20 cellular contexts compared by ENCODE assay signal in genomic region chr3:49493901-49494300, GRCh38. TPM values are rescaled to one million over a fixed set of nuclear protein-coding genes. Genes with fewer than 3 reads are reported as not detected.
DNase-seq lines count a peak whose midpoint lies in the region; ATAC-seq and TF ChIP-seq lines count a peak whose summit lies in the region.
"Had no signal": no experiment of that assay in that cellular context is flagged by ENCODE, and none has a peak within 500 bp of the region (broad histone marks: within the 10 kb centered on the region; RNA-seq: fewer than 3 reads in every experiment).

No MANE protein-coding gene starts in this region.

- no peak for TF ChIP-seq EP300 in tibial nerve (IDR thresholded peaks at IDR 0.05)

- no peaks in the 10 kb centered on the region for H3K9me3 Mint-ChIP-seq in activated naive CD8-positive, alpha-beta T cell treated with anti-CD3 and anti-CD28 coated beads, Interleukin-2, amount 50 U/mL, for 24 hours
- H3K9me3 Mint-ChIP-seq in activated naive CD8-positive, alpha-beta T cell treated with anti-CD3 and anti-CD28 coated beads for 36 hours: no peaks in the 10 kb centered on the region
- H3K9me3 Mint-ChIP-seq: activated naive CD4-positive, alpha-beta T cell treated with anti-CD3 and anti-CD28 coated beads, Interleukin-2, amount 50 U/mL, for 24 hours; type B pancreatic cell had no signal

- ATAC-seq in activated naive CD8-positive, alpha-beta T cell treated with anti-CD3 and anti-CD28 coated beads, Interleukin-2, amount 50 U/mL, for 24 hours: no peak
- ATAC-seq in HG03196 (IDR thresholded peaks at IDR 0.05; ENCODE audit: unreplicated experiment) (no peak), HG02623 (IDR thresholded peaks at IDR 0.05; ENCODE audit: unreplicated experiment) (no peak)
- ATAC-seq: HepG2, mucosa of descending colon had no signal

- no peak for TF ChIP-seq POLR2A in tibial nerve (IDR thresholded peaks at IDR 0.05)

- TF ChIP-seq CTCF in choroid plexus epithelial cell (conservative IDR thresholded peaks at IDR 0.05; ENCODE audit: low read depth, low read length) (no peak), tibial nerve (IDR thresholded peaks at IDR 0.05) (no peak)

- peak overlapping the region; percentile 41 for H3K4ac ChIP-seq in trophoblast cell (ENCODE audit: low read depth, low read length)

- H2BK120ac ChIP-seq in trophoblast cell (ENCODE audit: insufficient read depth, low read length, poor library complexity): no peak overlapping the region

- H3K9ac ChIP-seq in trophoblast cell (ENCODE audit: low read length): no peak overlapping the region

- H3K23ac ChIP-seq in trophoblast cell (ENCODE audit: low read length): no peak overlapping the region

- no peaks in the 10 kb centered on the region for H3K27me3 ChIP-seq in trophoblast cell (ENCODE audit: insufficient read depth, low read length)
- H3K27me3 ChIP-seq in tibial nerve: no peaks in the 10 kb centered on the region

- peaks cover 19% of the 10 kb centered on the region for H3K79me2 ChIP-seq in trophoblast cell (ENCODE audit: control insufficient read depth, insufficient read depth, low read length, poor library complexity)

- WGBS in trophoblast cell (ENCODE audit: extremely low coverage, insufficient coverage, insufficient read length): no CpG with 5 or more reads among the region's 2 CpGs
- WGBS in tibial nerve, 2 donors: 49 to 59% methylated on average over 2 of the region's 2 CpGs

- no peak overlapping the region for H4K8ac ChIP-seq in trophoblast cell (ENCODE audit: low read depth, low read length)

- H3K36me3 ChIP-seq in trophoblast cell (ENCODE audit: control insufficient read depth in 1 of 2, insufficient read depth in 2 of 2, low read length in 2 of 2): peaks cover 24 to 26% of the 10 kb centered on the region in 2 experiments
- H3K36me3 ChIP-seq in tibial nerve: peaks cover 0 to 4% (median 0%) of the 10 kb centered on the region in 3 donors

- DNase-seq in activated naive CD8-positive, alpha-beta T cell treated with anti-CD3 and anti-CD28 coated beads, Interleukin-2, amount 50 U/mL, for 24 hours: no peak
- no peak for DNase-seq in activated naive CD8-positive, alpha-beta T cell treated with anti-CD3 and anti-CD28 coated beads for 36 hours
- DNase-seq in choroid plexus epithelial cell (ENCODE audit: low read depth): peak; percentile 25
- no peak for DNase-seq in trophoblast cell
- DNase-seq in tibial nerve (ENCODE audit: low spot score in 2 of 2): no peak
- DNase-seq in retina: no peak
- DNase-seq: activated CD4-positive, alpha-beta T cell treated with anti-CD3 and anti-CD28 coated beads, Interleukin-2, amount 50 U/mL, for 1 hour; central memory CD4-positive, alpha-beta T cell; DND-41; MM.1S; mucosa of descending colon; NCI-H1694 treated with DMSO at 0.1 percent for 48 hours; NCI-H345; RPMI8226 had no signal

- no peak overlapping the region for H3K18ac ChIP-seq in trophoblast cell (ENCODE audit: low read length)

- H4K91ac ChIP-seq in trophoblast cell (ENCODE audit: low read depth, low read length): no peak overlapping the region

- H3K9me3 ChIP-seq in trophoblast cell (ENCODE audit: insufficient read depth, low read depth, low read length) (no peaks in the 10 kb centered on the region), tibial nerve (no peaks in the 10 kb centered on the region)
- H3K9me3 ChIP-seq: mucosa of descending colon had no signal

- no peak overlapping the region for H2AFZ ChIP-seq in trophoblast cell (ENCODE audit: insufficient read depth, low read length, poor library complexity)

- peaks cover 8% of the 10 kb centered on the region for H3K36me3 Mint-ChIP-seq in activated naive CD8-positive, alpha-beta T cell treated with anti-CD3 and anti-CD28 coated beads, Interleukin-2, amount 50 U/mL, for 24 hours (ENCODE audit: low read depth)
- H3K36me3 Mint-ChIP-seq in activated naive CD8-positive, alpha-beta T cell treated with anti-CD3 and anti-CD28 coated beads for 36 hours: peaks cover 6% of the 10 kb centered on the region

- no peaks in the 10 kb centered on the region for H3K27me3 Mint-ChIP-seq in activated naive CD8-positive, alpha-beta T cell treated with anti-CD3 and anti-CD28 coated beads, Interleukin-2, amount 50 U/mL, for 24 hours
- H3K27me3 Mint-ChIP-seq in activated naive CD8-positive, alpha-beta T cell treated with anti-CD3 and anti-CD28 coated beads for 36 hours: no peaks in the 10 kb centered on the region
- H3K27me3 Mint-ChIP-seq: activated naive CD4-positive, alpha-beta T cell treated with anti-CD3 and anti-CD28 coated beads, Interleukin-2, amount 50 U/mL, for 24 hours; type B pancreatic cell had no signal

- H3K4me3 Mint-ChIP-seq in activated naive CD8-positive, alpha-beta T cell treated with anti-CD3 and anti-CD28 coated beads, Interleukin-2, amount 50 U/mL, for 24 hours: no peak overlapping the region
- no peak overlapping the region for H3K4me3 Mint-ChIP-seq in activated naive CD8-positive, alpha-beta T cell treated with anti-CD3 and anti-CD28 coated beads for 36 hours
- H3K4me3 Mint-ChIP-seq: activated naive CD4-positive, alpha-beta T cell treated with anti-CD3 and anti-CD28 coated beads, Interleukin-2, amount 50 U/mL, for 24 hours; type B pancreatic cell had no signal

- no peak overlapping the region for H2BK12ac ChIP-seq in trophoblast cell (ENCODE audit: low read length)

- H3K14ac ChIP-seq in trophoblast cell (ENCODE audit: low read length): no peak overlapping the region

- H3K4me2 ChIP-seq in trophoblast cell (ENCODE audit: low read length): no peak overlapping the region

- H2AK5ac ChIP-seq in trophoblast cell (ENCODE audit: low read length): no peak overlapping the region

- H3K79me1 ChIP-seq in trophoblast cell (ENCODE audit: low read length): no peaks in the 10 kb centered on the region

- H3K27ac Mint-ChIP-seq in activated naive CD8-positive, alpha-beta T cell treated with anti-CD3 and anti-CD28 coated beads, Interleukin-2, amount 50 U/mL, for 24 hours: peak overlapping the region; percentile 36
- no peak overlapping the region for H3K27ac Mint-ChIP-seq in activated naive CD8-positive, alpha-beta T cell treated with anti-CD3 and anti-CD28 coated beads for 36 hours
- H3K27ac Mint-ChIP-seq: activated naive CD4-positive, alpha-beta T cell treated with anti-CD3 and anti-CD28 coated beads, Interleukin-2, amount 50 U/mL, for 24 hours; type B pancreatic cell had no signal

- H3K4me1 ChIP-seq in trophoblast cell (ENCODE audit: control insufficient read depth in 1 of 2, insufficient read depth in 2 of 2, low read length in 2 of 2) (peaks cover 0 to 4% of the 10 kb centered on the region in 2 experiments), tibial nerve (peaks cover 0 to 45% (median 21%) of the 10 kb centered on the region in 4 donors)

- H2BK5ac ChIP-seq in trophoblast cell (ENCODE audit: low read depth, low read length, poor library complexity): no peak overlapping the region

- H3K4me3 ChIP-seq in choroid plexus epithelial cell (ENCODE audit: low read depth, low read length) (no peak overlapping the region), trophoblast cell (ENCODE audit: low read depth, low read length) (no peak overlapping the region), tibial nerve (no peak overlapping the region)
- H3K4me3 ChIP-seq: mucosa of descending colon had no signal

- H3K4me1 Mint-ChIP-seq in activated naive CD8-positive, alpha-beta T cell treated with anti-CD3 and anti-CD28 coated beads, Interleukin-2, amount 50 U/mL, for 24 hours: peaks cover 15% of the 10 kb centered on the region
- H3K4me1 Mint-ChIP-seq in activated naive CD8-positive, alpha-beta T cell treated with anti-CD3 and anti-CD28 coated beads for 36 hours: peaks cover 14% of the 10 kb centered on the region

- H3K27ac ChIP-seq in trophoblast cell (ENCODE audit: low read depth, low read length): no peak overlapping the region
- peak overlapping the region in 3 of 4 donors; percentile 23 to 94 (median 72) for H3K27ac ChIP-seq in tibial nerve
- H3K27ac ChIP-seq: C4-2B had no signal

- no peak overlapping the region for H4K12ac ChIP-seq in trophoblast cell (ENCODE audit: low read depth, low read length)

RNA-seq across cellular contexts. Expression of gene DAG1, which starts 23.8 kb away (rescaled TPM):
- total RNA-seq in activated naive CD8-positive, alpha-beta T cell treated with anti-CD3 and anti-CD28 coated beads for 36 hours: 10 to 100 TPM; 10.8 to 12.3 TPM
- polyA plus RNA-seq in trophoblast cell (2013): 255 and 272 TPM in 2 replicates
- 100 to 1,000 TPM; 113 to 142 (median 126) TPM for total RNA-seq in tibial nerve

Comparison
In these comparisons a context has a peak if more than half of its experiments do, and no peak if none do; other contexts are left out.
1. RNA of gene DAG1, which starts 23.8 kb away (total RNA-seq): 113 to 142 TPM in tibial nerve; 10.8 to 12.3 TPM in activated naive CD8-positive, alpha-beta T cell treated with anti-CD3 and anti-CD28 coated beads for 36 hours; every median in the first group is over 4 times any median in the second.